In the genomic region with DNA sequence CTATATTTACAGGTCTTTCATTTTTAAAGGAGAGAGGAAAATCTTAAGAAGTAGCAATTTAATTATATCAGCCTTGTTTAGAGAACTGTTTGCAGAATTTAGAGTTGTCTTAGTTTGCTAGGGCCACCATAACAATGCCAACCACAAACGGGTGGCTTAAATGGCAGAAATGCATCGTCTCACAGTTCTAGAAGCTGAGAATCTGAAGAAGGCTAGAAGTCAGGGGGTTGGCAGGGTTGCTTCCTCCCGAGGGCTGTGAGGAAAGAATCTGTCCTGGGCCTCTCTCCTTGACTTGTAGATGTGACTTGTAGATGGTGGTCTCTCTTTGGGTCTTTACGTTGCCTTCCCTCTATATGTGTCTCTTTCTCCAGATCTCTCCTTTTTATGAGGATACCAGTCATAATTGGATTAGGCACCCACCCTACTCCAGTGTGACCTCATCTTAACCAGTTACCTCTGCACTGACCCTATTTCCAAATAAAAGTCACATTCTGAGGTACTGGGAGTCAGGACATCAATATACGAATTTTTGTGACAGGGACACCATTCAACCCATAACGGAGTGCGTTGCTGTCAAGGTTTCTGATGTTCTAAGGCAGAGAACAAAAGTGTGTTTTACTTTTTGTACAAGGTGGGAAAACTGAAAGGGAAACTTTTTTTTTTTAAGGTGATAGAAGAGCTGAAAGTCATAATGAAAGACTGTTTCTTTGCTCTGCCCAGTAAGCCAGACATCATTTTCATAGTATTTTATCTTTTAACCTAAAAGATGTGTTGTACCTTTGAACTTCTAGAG, we compare ENCODE assay signal across 14 cellular contexts.
DNase-seq lines count a peak whose midpoint lies in the region; ATAC-seq and TF ChIP-seq lines count a peak whose summit lies in the region.
"Had no signal": no experiment of that assay in that cellular context is flagged by ENCODE, and none has a peak within 500 bp of the region (broad histone marks: within the 10 kb centered on the region; RNA-seq: fewer than 3 reads in every experiment).

No MANE protein-coding gene starts in this region.

- ATAC-seq in GM18498 (IDR thresholded peaks at IDR 0.05; ENCODE audit: unreplicated experiment) (peak; percentile 84), GM19455 (IDR thresholded peaks at IDR 0.05; ENCODE audit: unreplicated experiment) (peak; percentile 69), HG03066 (IDR thresholded peaks at IDR 0.05; ENCODE audit: low read depth, unreplicated experiment) (peak; percentile 72), GM19324 (IDR thresholded peaks at IDR 0.05; ENCODE audit: low FRiP score, unreplicated experiment) (no peak), right lobe of liver (no peak)

- peaks cover 33% of the 10 kb centered on the region for H3K36me3 Mint-ChIP-seq in activated T-helper 1 cell treated with anti-CD3 and anti-CD28 coated beads, Interleukin-12 subunit alpha, Interleukin-12 subunit beta, Interleukin-2, Interleukin-4 antibody, amounts not matched to agents 30 ng/mL and 10 ng/mL and 1 ng/mL, durations not matched to agents 14 hours and 24 hours and 36 hours (ENCODE audit: low read depth)

- H3K9me3 ChIP-seq in MG63 (no peaks in the 10 kb centered on the region), right lobe of liver (no peaks in the 10 kb centered on the region)
- H3K9me3 ChIP-seq: tibial artery had no signal

- H3K27me3 Mint-ChIP-seq in activated T-helper 1 cell treated with anti-CD3 and anti-CD28 coated beads, Interleukin-12 subunit alpha, Interleukin-12 subunit beta, Interleukin-2, Interleukin-4 antibody, amounts not matched to agents 30 ng/mL and 10 ng/mL and 1 ng/mL, durations not matched to agents 14 hours and 24 hours and 36 hours (ENCODE audit: insufficient read depth): no peaks in the 10 kb centered on the region

- no peaks in the 10 kb centered on the region for H3K36me3 ChIP-seq in MG63
- peaks cover 0 to 3% (median 0%) of the 10 kb centered on the region in 4 donors for H3K36me3 ChIP-seq in right lobe of liver

- no peak for DNase-seq in activated T-helper 1 cell treated with anti-CD3 and anti-CD28 coated beads, Interleukin-12 subunit alpha, Interleukin-12 subunit beta, Interleukin-2, Interleukin-4 antibody, amounts not matched to agents 30 ng/mL and 10 ng/mL and 1 ng/mL, durations not matched to agents 14 hours and 24 hours and 36 hours (ENCODE audit: low spot score)
- DNase-seq in MG63 (no peak), HUDEP-2 (lab: John Stamatoyannopoulos, UW; ENCODE audit: unreplicated experiment in 76 of 76) (no peak), right lobe of liver (no peak)
- DNase-seq: activated gamma-delta T cell; effector CD8-positive, alpha-beta T cell; NCI-H1105 treated with DMSO at 0.1 percent for 48 hours; tibial artery had no signal

- H3K27ac ChIP-seq in right lobe of liver: no peak overlapping the region
- H3K27ac ChIP-seq: tibial artery had no signal

- intact Hi-C loops in activated T-helper 1 cell treated with anti-CD3 and anti-CD28 coated beads, Interleukin-12 subunit alpha, Interleukin-12 subunit beta, Interleukin-2, Interleukin-4 antibody, amounts not matched to agents 30 ng/mL and 10 ng/mL and 1 ng/mL, durations not matched to agents 14 hours and 24 hours and 36 hours (cut with micrococcal nuclease): loop anchor here (10.0 kb wide), 2 partner anchors 926 to 1486 kb away; a partner anchor contains a TSS
- intact Hi-C loops in right lobe of liver (cut with DNase I): no loop called here

- 91% methylated on average over 7 of the region's 7 CpGs for WGBS in right lobe of liver (ENCODE audit: insufficient coverage, low coverage, low lambda C conversion rate, missing lambda C conversion rate)

- TF ChIP-seq POLR2A in right lobe of liver (IDR thresholded peaks at IDR 0.05): no peak

- TF ChIP-seq CTCF in right lobe of liver (IDR thresholded peaks at IDR 0.05): no peak

- H3K4me1 ChIP-seq in right lobe of liver: no peaks in the 10 kb centered on the region
- H3K4me1 ChIP-seq: tibial artery had no signal

- peaks cover 67% of the 10 kb centered on the region for H3K4me1 Mint-ChIP-seq in activated T-helper 1 cell treated with anti-CD3 and anti-CD28 coated beads, Interleukin-12 subunit alpha, Interleukin-12 subunit beta, Interleukin-2, Interleukin-4 antibody, amounts not matched to agents 30 ng/mL and 10 ng/mL and 1 ng/mL, durations not matched to agents 14 hours and 24 hours and 36 hours (ENCODE audit: low read depth)

- H3K27ac Mint-ChIP-seq in activated T-helper 1 cell treated with anti-CD3 and anti-CD28 coated beads, Interleukin-12 subunit alpha, Interleukin-12 subunit beta, Interleukin-2, Interleukin-4 antibody, amounts not matched to agents 30 ng/mL and 10 ng/mL and 1 ng/mL, durations not matched to agents 14 hours and 24 hours and 36 hours: peak overlapping the region; percentile 62
- H3K27ac Mint-ChIP-seq: CD14-positive monocyte, progenitor cell of endocrine pancreas had no signal

- peaks cover 7% of the 10 kb centered on the region for H3K9me3 Mint-ChIP-seq in activated T-helper 1 cell treated with anti-CD3 and anti-CD28 coated beads, Interleukin-12 subunit alpha, Interleukin-12 subunit beta, Interleukin-2, Interleukin-4 antibody, amounts not matched to agents 30 ng/mL and 10 ng/mL and 1 ng/mL, durations not matched to agents 14 hours and 24 hours and 36 hours

- H3K4me3 ChIP-seq in MG63 (no peak overlapping the region), right lobe of liver (no peak overlapping the region)
- H3K4me3 ChIP-seq: tibial artery had no signal

- no peaks in the 10 kb centered on the region for H3K27me3 ChIP-seq in MG63
- no peaks in the 10 kb centered on the region for H3K27me3 ChIP-seq in right lobe of liver
- H3K27me3 ChIP-seq: tibial artery had no signal

- H3K4me3 Mint-ChIP-seq in activated T-helper 1 cell treated with anti-CD3 and anti-CD28 coated beads, Interleukin-12 subunit alpha, Interleukin-12 subunit beta, Interleukin-2, Interleukin-4 antibody, amounts not matched to agents 30 ng/mL and 10 ng/mL and 1 ng/mL, durations not matched to agents 14 hours and 24 hours and 36 hours: peak overlapping the region; percentile 45
- H3K4me3 Mint-ChIP-seq: CD14-positive monocyte had no signal

Comparison
In these comparisons a context has a peak if more than half of its experiments do, and no peak if none do; other contexts are left out.
1. ATAC-seq: peak in GM18498 (single experiment), GM19455 (single experiment) and HG03066 (single experiment); none in GM19324 (single experiment) and right lobe of liver (0 of 4).